Comparison of ENCODE assay signal across 1 cellular context in the genomic region with DNA sequence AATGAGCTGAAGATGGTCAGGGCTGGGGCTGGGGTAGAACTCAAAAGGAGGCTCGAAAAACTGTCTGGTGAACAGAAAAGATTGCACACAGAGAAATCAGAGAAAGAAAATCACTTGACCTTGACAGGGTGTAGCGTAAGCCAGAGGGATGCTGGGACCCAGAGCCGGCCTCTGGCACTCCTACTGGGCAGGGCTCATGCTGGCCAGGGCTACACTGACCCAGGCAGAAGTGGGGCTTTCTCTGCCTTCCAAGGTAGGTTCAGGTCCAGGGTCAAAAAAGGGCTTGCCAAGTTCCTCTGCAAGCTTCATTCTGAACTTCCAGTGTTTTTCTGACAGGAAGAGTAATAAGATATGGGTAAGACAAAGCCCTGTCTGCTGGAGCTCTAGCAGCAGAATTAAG.
TF ChIP-seq lines count a peak whose summit lies in the region.

No MANE protein-coding gene starts in this region.

TF ChIP-seq in WTC11, 78 proteins besides CTCF, POLR2A, EP300 and RAD21 (continued from another document):
- TF ChIP-seq, protein P1, sequence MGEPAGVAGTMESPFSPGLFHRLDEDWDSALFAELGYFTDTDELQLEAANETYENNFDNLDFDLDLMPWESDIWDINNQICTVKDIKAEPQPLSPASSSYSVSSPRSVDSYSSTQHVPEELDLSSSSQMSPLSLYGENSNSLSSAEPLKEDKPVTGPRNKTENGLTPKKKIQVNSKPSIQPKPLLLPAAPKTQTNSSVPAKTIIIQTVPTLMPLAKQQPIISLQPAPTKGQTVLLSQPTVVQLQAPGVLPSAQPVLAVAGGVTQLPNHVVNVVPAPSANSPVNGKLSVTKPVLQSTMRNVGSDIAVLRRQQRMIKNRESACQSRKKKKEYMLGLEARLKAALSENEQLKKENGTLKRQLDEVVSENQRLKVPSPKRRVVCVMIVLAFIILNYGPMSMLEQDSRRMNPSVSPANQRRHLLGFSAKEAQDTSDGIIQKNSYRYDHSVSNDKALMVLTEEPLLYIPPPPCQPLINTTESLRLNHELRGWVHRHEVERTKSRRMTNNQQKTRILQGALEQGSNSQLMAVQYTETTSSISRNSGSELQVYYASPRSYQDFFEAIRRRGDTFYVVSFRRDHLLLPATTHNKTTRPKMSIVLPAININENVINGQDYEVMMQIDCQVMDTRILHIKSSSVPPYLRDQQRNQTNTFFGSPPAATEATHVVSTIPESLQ (CRISPR knock-in tag; IDR thresholded peaks at IDR 0.05) = no peak
- no peak for TF ChIP-seq RELA (CRISPR knock-in tag; IDR thresholded peaks at IDR 0.05; ENCODE audit: borderline replicate concordance)
- no peak for TF ChIP-seq GRHL2 (CRISPR knock-in tag; IDR thresholded peaks at IDR 0.05; ENCODE audit: insufficient replicate concordance, severe bottlenecking)
- no peak for TF ChIP-seq ZNF232 (CRISPR knock-in tag; IDR thresholded peaks at IDR 0.05)
- TF ChIP-seq ZNF121 (CRISPR knock-in tag; IDR thresholded peaks at IDR 0.05) = no peak
- TF ChIP-seq, protein P2, sequence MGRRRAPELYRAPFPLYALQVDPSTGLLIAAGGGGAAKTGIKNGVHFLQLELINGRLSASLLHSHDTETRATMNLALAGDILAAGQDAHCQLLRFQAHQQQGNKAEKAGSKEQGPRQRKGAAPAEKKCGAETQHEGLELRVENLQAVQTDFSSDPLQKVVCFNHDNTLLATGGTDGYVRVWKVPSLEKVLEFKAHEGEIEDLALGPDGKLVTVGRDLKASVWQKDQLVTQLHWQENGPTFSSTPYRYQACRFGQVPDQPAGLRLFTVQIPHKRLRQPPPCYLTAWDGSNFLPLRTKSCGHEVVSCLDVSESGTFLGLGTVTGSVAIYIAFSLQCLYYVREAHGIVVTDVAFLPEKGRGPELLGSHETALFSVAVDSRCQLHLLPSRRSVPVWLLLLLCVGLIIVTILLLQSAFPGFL (CRISPR knock-in tag; IDR thresholded peaks at IDR 0.05; ENCODE audit: borderline replicate concordance) = no peak
